ENCODE assay signal across 8 cellular contexts in genomic region chr7:36258510-36259259, GRCh38.
DNase-seq lines count a peak whose midpoint lies in the region; ATAC-seq, FAIRE-seq and TF ChIP-seq lines count a peak whose summit lies in the region.
"Not testable (repeated sequence)": the region's sequence is repeated elsewhere in the genome, so short reads cannot be mapped to it uniquely, and the experiment has no call there.

No MANE protein-coding gene starts in this region.

- H4K20me1 ChIP-seq in PC-9 (ENCODE audit: insufficient read depth); K562 (replicated peaks; ENCODE audit: control insufficient read depth, insufficient read depth, low read length): not testable (repeated sequence)

- H3F3A ChIP-seq in PC-9 (ENCODE audit: insufficient read depth, low read depth) = not testable (repeated sequence)

- intact Hi-C loops in PC-9 (cut with micrococcal nuclease; ENCODE audit: unreplicated experiment); K562 (cut with micrococcal nuclease); left colon (cut with DNase I, micrococcal nuclease): not testable (repeated sequence)

- H3K79me2 ChIP-seq in PC-9 (ENCODE audit: low read depth); K562 (ENCODE audit: control insufficient read depth, insufficient read depth, low read length): not testable (repeated sequence)

- peak overlapping the region; percentile 60 for H3K4me2 ChIP-seq in PC-9
- not testable (repeated sequence) for H3K4me2 ChIP-seq in K562 (ENCODE audit: insufficient read depth, low read length)

- DNase-seq in AG04450 (ENCODE audit: low read depth, low spot score) = peak; percentile 84
- peak; percentile 73 to 83 for DNase-seq in NCI-H2081 (lab: John Stamatoyannopoulos, UW)
- peak; percentile 82 to 89 for DNase-seq in PC-9
- peak in 1 of 4 experiments; percentile 36 for DNase-seq in K562 (ENCODE audit: extremely low read depth in 1 of 4, low spot score in 3 of 4)
- peak; percentile 68 for DNase-seq in fibroblast of the aortic adventitia (ENCODE audit: low read depth)
- peak; percentile 89 to 94 for DNase-seq in left colon
- peak; percentile 64 for DNase-seq in progenitor cell of endocrine pancreas (ENCODE audit: low spot score, unreplicated experiment)

- peak overlapping the region; percentile 47 for H3K27ac ChIP-seq in AG04450 (ENCODE audit: low read depth, low read length)
- H3K27ac ChIP-seq in HEK293 (ENCODE audit: extremely low read depth, low read depth, low read length); PC-9; K562 (ENCODE audit: extremely low read depth, low read depth, low read length): not testable (repeated sequence)

- in situ Hi-C loops in K562 (cut with MboI) = not testable (repeated sequence)

- not testable (repeated sequence) for TF ChIP-seq RAD21 in K562 (CRISPR knock-in tag; conservative IDR thresholded peaks at IDR 0.05 in 1 of 2, IDR thresholded peaks at IDR 0.05 in 1 of 2)

- not testable (repeated sequence) for H2AFZ ChIP-seq in PC-9; K562 (ENCODE audit: low read depth, low read length)

- 3% methylated on average over 14 of the region's 18 CpGs for WGBS in K562 (ENCODE audit: insufficient coverage, low coverage, missing lambda C conversion rate)

- H3K27ac Mint-ChIP-seq in progenitor cell of endocrine pancreas = peak overlapping the region; percentile 98

- POLR2A ChIA-PET in AG04450 (lab: Yijun Ruan, JAX) (interaction anchor here (0.7 kb wide), 1 partner anchor 59 kb away, joined by 5 read pairs; no protein-coding TSS in a partner anchor), PC-9 (lab: Charles Lee; ENCODE audit: unreplicated experiment) (interaction anchor here (0.7 kb wide), 2 partner anchors 14 to 150 kb away, joined by 5 to 17 read pairs; no protein-coding TSS in a partner anchor), K562 (lab: Yijun Ruan, JAX) (interaction anchor here (0.7 kb wide), 1 partner anchor 59 kb away, joined by 3 read pairs; no protein-coding TSS in a partner anchor)
- POLR2A ChIA-PET in HEK293 (lab: Yijun Ruan, JAX) = not testable (repeated sequence)

- H3K36me3 Mint-ChIP-seq in progenitor cell of endocrine pancreas (ENCODE audit: insufficient read depth) = peaks cover 19% of the 10 kb centered on the region

- not testable (repeated sequence) for H3K9ac ChIP-seq in K562 (ENCODE audit: insufficient read depth in 1 of 2, low read depth in 2 of 2, low read length in 2 of 2)

- not testable (repeated sequence) for TF ChIP-seq CTCF in AG04450 (IDR thresholded peaks at IDR 0.05; ENCODE audit: low read depth, low read length); HEK293 (tag by site-specific recombination; IDR thresholded peaks at IDR 0.05); PC-9 (conservative IDR thresholded peaks at IDR 0.05); K562 (IDR thresholded peaks at IDR 0.05 in 2 of 3, conservative IDR thresholded peaks at IDR 0.05 in 1 of 3; ENCODE audit: insufficient read depth in 2 of 3, low read depth in 1 of 3, low read length in 3 of 3); fibroblast of the aortic adventitia (IDR thresholded peaks at IDR 0.05; ENCODE audit: insufficient read depth, low read length); progenitor cell of endocrine pancreas (IDR thresholded peaks at IDR 0.05; ENCODE audit: unreplicated experiment)

- not testable (repeated sequence) for H3K4me3 ChIP-seq in AG04450 (ENCODE audit: low read depth, low read length); PC-9; K562; fibroblast of the aortic adventitia (ENCODE audit: low read depth, low read length)
- peak overlapping the region; percentile 25 for H3K4me3 ChIP-seq in HEK293 (ENCODE audit: low read depth, low read length)

- H3K9me3 ChIP-seq in AG04450 (ENCODE audit: control insufficient read depth, insufficient read depth, low read length); HEK293 (ENCODE audit: control insufficient read depth, insufficient read depth, low read depth, low read length); PC-9 (ENCODE audit: insufficient read depth, low read depth); K562 (replicated peaks; ENCODE audit: control insufficient read depth, insufficient read depth, low read depth, low read length): not testable (repeated sequence)

- H3K4me1 ChIP-seq in HEK293 (ENCODE audit: control insufficient read depth, insufficient read depth, low read length); K562 (replicated peaks in 1 of 2; ENCODE audit: control insufficient read depth in 2 of 2, insufficient read depth in 2 of 2, low read length in 2 of 2): not testable (repeated sequence)
- peaks cover 37% of the 10 kb centered on the region for H3K4me1 ChIP-seq in PC-9 (replicated peaks; ENCODE audit: insufficient read depth)

- BruUV-seq in PC-9 (replicated peaks; lab: Mats Ljungman, UMichigan); K562 (replicated peaks; lab: Mats Ljungman, UMichigan): not testable (repeated sequence)

- H3K9me3 Mint-ChIP-seq in progenitor cell of endocrine pancreas (ENCODE audit: low read depth) = peaks cover 35% of the 10 kb centered on the region

- not testable (repeated sequence) for H3K27me3 ChIP-seq in AG04450 (ENCODE audit: control insufficient read depth, insufficient read depth, low read length); PC-9 (ENCODE audit: insufficient read depth, low read depth); K562 (ENCODE audit: control insufficient read depth in 2 of 2, insufficient read depth in 2 of 2, low read length in 2 of 2)

- H3K9me2 ChIP-seq in PC-9 (ENCODE audit: insufficient read depth) = not testable (repeated sequence)

- ATAC-seq in K562 (peak; percentile 29; the same call in 1 of the 3 replicates), left colon (peak; percentile 92)

- H3K9me1 ChIP-seq in K562 (ENCODE audit: control insufficient read depth, insufficient read depth, low read length) = not testable (repeated sequence)

- not testable (repeated sequence) for H3K36me3 ChIP-seq in HEK293 (ENCODE audit: control insufficient read depth in 2 of 2, insufficient read depth in 1 of 2, low read length in 2 of 2); PC-9 (ENCODE audit: low read depth); K562 (ENCODE audit: control insufficient read depth, insufficient read depth, low read length)

- not testable (repeated sequence) for TF ChIP-seq POLR2A in K562 (conservative IDR thresholded peaks at IDR 0.05)

- H3K27me3 Mint-ChIP-seq in progenitor cell of endocrine pancreas = not testable (repeated sequence)

- not testable (repeated sequence) for TF ChIP-seq EP300 in K562 (IDR thresholded peaks at IDR 0.05; ENCODE audit: low read length)

- peak overlapping the region; percentile 69 for H3K4me3 Mint-ChIP-seq in progenitor cell of endocrine pancreas (ENCODE audit: low read depth)

- FAIRE-seq in K562 (lab: Jason Lieb, UNC) = not testable (repeated sequence)

- H3K4me1 Mint-ChIP-seq in progenitor cell of endocrine pancreas (ENCODE audit: low read depth) = peaks cover 16% of the 10 kb centered on the region

- CTCF ChIA-PET in AG04450 (lab: Charles Lee) = interaction anchor here (1.0 to 1.1 kb wide), 2 partner anchors 23 to 33 kb away, joined by 3 to 4 read pairs; no protein-coding TSS in a partner anchor
- CTCF ChIA-PET in HEK293 (lab: Yijun Ruan, JAX) = interaction anchor here (0.6 to 0.7 kb wide), 3 partner anchors 29 to 925 kb away, joined by 3 read pairs; no protein-coding TSS in a partner anchor
- CTCF ChIA-PET in PC-9 (lab: Charles Lee) = interaction anchor here (0.6 to 0.8 kb wide), 2 partner anchors 11 to 31 kb away, joined by 3 to 4 read pairs; no protein-coding TSS in a partner anchor
- CTCF ChIA-PET in K562 (lab: Yijun Ruan, JAX; ENCODE audit: low intra/inter-chr PET ratio) = not testable (repeated sequence)

TF ChIP-seq in HEK293, 187 proteins besides CTCF, POLR2A, EP300 and RAD21 (continues in another document):
- TF ChIP-seq ZNF660 (tag by site-specific recombination; IDR thresholded peaks at IDR 0.05) = 0 out of 2 replicates have a peak, but pooled peaks have one; percentile 18
- TF ChIP-seq ZBTB17 (tag by site-specific recombination; IDR thresholded peaks at IDR 0.05) = peak; percentile 91
- TF ChIP-seq ZNF362 (tag by site-specific recombination; IDR thresholded peaks at IDR 0.05) = peak; percentile 83
- TF ChIP-seq ZNF600 (tag by site-specific recombination; IDR thresholded peaks at IDR 0.05) = peak; percentile 69
- TF ChIP-seq ZNF335 (tag by site-specific recombination; conservative IDR thresholded peaks at IDR 0.05) = peak; percentile 48

TF ChIP-seq in K562, 482 proteins besides CTCF, POLR2A, EP300 and RAD21:
- TF ChIP-seq FOXK2 (conservative IDR thresholded peaks at IDR 0.05 in 1 of 2, IDR thresholded peaks at IDR 0.05 in 1 of 2; ENCODE audit: low read depth in 2 of 2) = peak; percentile 34 to 66; a peak in 3 of 4 replicates
- peak; percentile 91 to 92 for TF ChIP-seq FOXA3 (CRISPR knock-in tag; conservative IDR thresholded peaks at IDR 0.05 in 1 of 2, IDR thresholded peaks at IDR 0.05 in 1 of 2)
